In genomic region chr2:15963109-15963976, GRCh38 we compare ENCODE assay signal across 3 cellular contexts. TPM values are rescaled to one million over a fixed set of nuclear protein-coding genes. Genes with fewer than 3 reads are reported as not detected.
"Had no signal": no experiment of that assay in that cellular context is flagged by ENCODE, and none has a peak within 500 bp of the region (broad histone marks: within the 10 kb centered on the region; RNA-seq: fewer than 3 reads in every experiment).

No MANE protein-coding gene starts in this region.

RNA-seq across cellular contexts. Expression of gene MYCN, which starts 23.0 kb away (rescaled TPM):
- total RNA-seq: natural killer cell treated with Interleukin-12 subunit alpha and Interleukin-12 subunit beta and Interleukin-15 and Interleukin-18, amount 100 ng/mL, for 72 hours; osteoblast; renal cortical epithelial cell had no signal
